Comparison of ENCODE assay signal across 24 cellular contexts in genomic region chr6:1244941-1245340, GRCh38.
DNase-seq lines count a peak whose midpoint lies in the region; ATAC-seq and TF ChIP-seq lines count a peak whose summit lies in the region.
"Had no signal": no experiment of that assay in that cellular context is flagged by ENCODE, and none has a peak within 500 bp of the region (broad histone marks: within the 10 kb centered on the region; RNA-seq: fewer than 3 reads in every experiment).

No MANE protein-coding gene starts in this region.

- no peak for TF ChIP-seq CTCF in fibroblast of mammary gland (conservative IDR thresholded peaks at IDR 0.05; ENCODE audit: control insufficient read depth, insufficient read depth, low read depth, low read length)

- H2BK12ac ChIP-seq in trophoblast cell (ENCODE audit: low read length) = no peak overlapping the region

- H3K4me1 Mint-ChIP-seq in activated CD4-positive, alpha-beta memory T cell treated with anti-CD3 and anti-CD28 coated beads, Interleukin-2, amount 10 ng/mL, durations not matched to agents 7 days and 5 days = no peaks in the 10 kb centered on the region
- H3K4me1 Mint-ChIP-seq: CD4-positive, alpha-beta memory T cell had no signal

- H3K27ac Mint-ChIP-seq in activated CD4-positive, alpha-beta memory T cell treated with anti-CD3 and anti-CD28 coated beads, Interleukin-2, amount 10 ng/mL, durations not matched to agents 7 days and 5 days = no peak overlapping the region
- H3K27ac Mint-ChIP-seq: CD4-positive, alpha-beta memory T cell; IgD-negative memory B cell had no signal

- no peaks in the 10 kb centered on the region for H3K36me3 Mint-ChIP-seq in activated CD4-positive, alpha-beta memory T cell treated with anti-CD3 and anti-CD28 coated beads, Interleukin-2, amount 10 ng/mL, durations not matched to agents 7 days and 5 days (ENCODE audit: low read depth)
- H3K36me3 Mint-ChIP-seq: CD4-positive, alpha-beta memory T cell; IgD-negative memory B cell had no signal

- H3K14ac ChIP-seq in trophoblast cell (ENCODE audit: low read length) = no peak overlapping the region

- CTCF ChIA-PET in activated CD4-positive, alpha-beta memory T cell treated with anti-CD3 and anti-CD28 coated beads, Interleukin-2, amount 10 ng/mL, durations not matched to agents 7 days and 5 days (lab: Charles Lee) = interaction anchor here (0.7 kb wide), 1 partner anchor 82 kb away, joined by 3 read pairs; no protein-coding TSS in a partner anchor

- H3K79me2 ChIP-seq in trophoblast cell (ENCODE audit: control insufficient read depth, insufficient read depth, low read length, poor library complexity) = no peaks in the 10 kb centered on the region

- H3K4me3 ChIP-seq in fibroblast of mammary gland (ENCODE audit: control insufficient read depth, low read depth, low read length) (no peak overlapping the region), trophoblast cell (ENCODE audit: low read depth, low read length) (no peak overlapping the region)

- no peaks in the 10 kb centered on the region for H3K27me3 ChIP-seq in trophoblast cell (ENCODE audit: insufficient read depth, low read length)

- H4K91ac ChIP-seq in trophoblast cell (ENCODE audit: low read depth, low read length) = no peak overlapping the region

- DNase-seq in NCI-H82 (lab: John Stamatoyannopoulos, UW) = peak; percentile 8
- DNase-seq in NCI-H82 treated with DMSO at 0.1 percent for 48 hours (lab: John Stamatoyannopoulos, UW; ENCODE audit: unreplicated experiment) = no peak
- DNase-seq in fibroblast of mammary gland (ENCODE audit: low read depth) = peak; percentile 14
- DNase-seq in trophoblast cell = peak; percentile 13 to 38
- DNase-seq in activated effector memory CD4-positive, alpha-beta T cell treated with Interleukin-2 at 50 U/mL for 16 hours = no peak
- no peak for DNase-seq in activated CD4-positive, alpha-beta memory T cell treated with anti-CD3 and anti-CD28 coated beads, Interleukin-2, amount 10 ng/mL, durations not matched to agents 7 days and 5 days
- no peak for DNase-seq in stimulated activated CD4-positive, alpha-beta T cell treated with anti-CD3 and anti-CD28 coated beads, Interleukin-4, amount 100 ng/mL, for 24 hours
- DNase-seq: 8988T; BE2C; CD4-positive, alpha-beta memory T cell; DMS153; GF-D8; GOT3; Kasumi-1; NCI-H1092 treated with DMSO at 0.1 percent for 48 hours; NCI-H1694; NCI-H774; PC-3; SIG-M5 had no signal

- H2AFZ ChIP-seq in trophoblast cell (ENCODE audit: insufficient read depth, low read length, poor library complexity) = no peak overlapping the region

- H3K27me3 Mint-ChIP-seq in activated CD4-positive, alpha-beta memory T cell treated with anti-CD3 and anti-CD28 coated beads, Interleukin-2, amount 10 ng/mL, durations not matched to agents 7 days and 5 days = peaks cover 11% of the 10 kb centered on the region

- no peak overlapping the region for H2BK5ac ChIP-seq in trophoblast cell (ENCODE audit: low read depth, low read length, poor library complexity)

- H4K8ac ChIP-seq in trophoblast cell (ENCODE audit: low read depth, low read length) = no peak overlapping the region

- no peaks in the 10 kb centered on the region for H3K4me1 ChIP-seq in trophoblast cell (ENCODE audit: control insufficient read depth in 1 of 2, insufficient read depth in 2 of 2, low read length in 2 of 2)
- H3K4me1 ChIP-seq: BE2C had no signal

- no peak overlapping the region for H3K27ac ChIP-seq in trophoblast cell (ENCODE audit: low read depth, low read length)
- H3K27ac ChIP-seq: RWPE1 had no signal

- no peak overlapping the region for H3K4me3 Mint-ChIP-seq in activated CD4-positive, alpha-beta memory T cell treated with anti-CD3 and anti-CD28 coated beads, Interleukin-2, amount 10 ng/mL, durations not matched to agents 7 days and 5 days
- H3K4me3 Mint-ChIP-seq: CD4-positive, alpha-beta memory T cell; IgD-negative memory B cell had no signal

- H3K18ac ChIP-seq in trophoblast cell (ENCODE audit: low read length) = no peak overlapping the region

- no peak overlapping the region for H2BK120ac ChIP-seq in trophoblast cell (ENCODE audit: insufficient read depth, low read length, poor library complexity)

- H3K79me1 ChIP-seq in trophoblast cell (ENCODE audit: low read length) = no peaks in the 10 kb centered on the region

- H3K9ac ChIP-seq in trophoblast cell (ENCODE audit: low read length) = no peak overlapping the region

- no peaks in the 10 kb centered on the region for H3K9me3 Mint-ChIP-seq in activated CD4-positive, alpha-beta memory T cell treated with anti-CD3 and anti-CD28 coated beads, Interleukin-2, amount 10 ng/mL, durations not matched to agents 7 days and 5 days
- H3K9me3 Mint-ChIP-seq: CD4-positive, alpha-beta memory T cell had no signal

- H4K12ac ChIP-seq in trophoblast cell (ENCODE audit: low read depth, low read length) = no peak overlapping the region

- H3K4me2 ChIP-seq in trophoblast cell (ENCODE audit: low read length) = no peak overlapping the region

- H3K23ac ChIP-seq in trophoblast cell (ENCODE audit: low read length) = no peak overlapping the region

- no peak overlapping the region for H3K4ac ChIP-seq in trophoblast cell (ENCODE audit: low read depth, low read length)

- no CpG with 5 or more reads among the region's 16 CpGs for WGBS in trophoblast cell (ENCODE audit: extremely low coverage, insufficient coverage, insufficient read length)

- ATAC-seq in GM18907 (IDR thresholded peaks at IDR 0.05; ENCODE audit: unreplicated experiment) = no peak
- ATAC-seq: HCT116, PC-3, SK-N-SH treated with all-trans-retinoic acid at 6 μM for 48 hours had no signal

- peaks cover 3% of the 10 kb centered on the region for H3K9me3 ChIP-seq in trophoblast cell (ENCODE audit: insufficient read depth, low read depth, low read length)
- H3K9me3 ChIP-seq: BE2C had no signal

- H3K36me3 ChIP-seq in trophoblast cell (ENCODE audit: control insufficient read depth in 1 of 2, insufficient read depth in 2 of 2, low read length in 2 of 2) = no peaks in the 10 kb centered on the region
- H3K36me3 ChIP-seq: BE2C had no signal

- no peak overlapping the region for H2AK5ac ChIP-seq in trophoblast cell (ENCODE audit: low read length)

- POLR2A ChIA-PET in activated CD4-positive, alpha-beta memory T cell treated with anti-CD3 and anti-CD28 coated beads, Interleukin-2, amount 10 ng/mL, durations not matched to agents 7 days and 5 days (lab: Charles Lee) = no interaction called here

Comparison
In these comparisons a context has a peak if more than half of its experiments do, and no peak if none do; other contexts are left out.
1. DNase-seq: peak in NCI-H82 (single experiment), fibroblast of mammary gland (single experiment) and trophoblast cell (2 of 2); none in NCI-H82 treated with DMSO at 0.1 percent for 48 hours (single experiment), activated effector memory CD4-positive, alpha-beta T cell treated with Interleukin-2 at 50 U/mL for 16 hours (single experiment), activated CD4-positive, alpha-beta memory T cell treated with anti-CD3 and anti-CD28 coated beads, Interleukin-2, amount 10 ng/mL, durations not matched to agents 7 days and 5 days (single experiment) and stimulated activated CD4-positive, alpha-beta T cell treated with anti-CD3 and anti-CD28 coated beads, Interleukin-4, amount 100 ng/mL, for 24 hours (single experiment).